ENCODE assay signal across 9 cellular contexts in the genomic region with DNA sequence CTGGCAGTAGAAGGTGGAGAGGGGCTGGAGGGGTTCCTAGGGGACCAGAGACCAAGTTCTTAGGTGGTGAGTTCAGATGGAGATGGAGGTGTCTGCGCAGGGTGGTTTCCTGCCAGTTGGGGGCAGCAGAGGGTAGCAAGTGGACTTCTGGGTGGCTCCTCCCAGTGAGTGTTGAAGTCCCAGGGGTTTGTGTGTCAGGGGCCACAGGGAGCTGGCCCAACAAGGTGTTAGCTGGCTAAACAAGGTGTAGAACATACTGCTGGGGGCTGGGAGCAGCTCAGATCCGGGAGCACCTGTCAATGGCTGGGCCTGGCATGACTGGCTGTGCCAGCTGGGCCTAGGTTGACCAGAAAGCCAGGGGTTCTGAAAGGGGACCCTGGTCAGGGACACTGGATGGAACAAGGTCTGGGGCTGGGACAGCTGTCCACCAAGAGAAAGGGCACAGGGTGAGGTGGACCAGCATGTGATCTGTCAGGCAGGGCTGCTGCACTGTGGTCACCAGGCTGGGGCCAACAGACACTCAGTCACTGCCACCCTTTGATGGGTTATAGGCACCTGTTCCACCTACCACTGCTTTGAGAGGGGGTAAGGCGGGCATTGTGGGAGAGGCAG. TPM values are rescaled to one million over a fixed set of nuclear protein-coding genes. Genes with fewer than 3 reads are reported as not detected.
A peak's percentile ranks its signal among the peaks of the same experiment; 100 is the strongest.
DNase-seq lines count a peak whose midpoint lies in the region; ATAC-seq and TF ChIP-seq lines count a peak whose summit lies in the region.
"Had no signal": no experiment of that assay in that cellular context is flagged by ENCODE, and none has a peak within 500 bp of the region (broad histone marks: within the 10 kb centered on the region; RNA-seq: fewer than 3 reads in every experiment).

No MANE protein-coding gene starts in this region.

- H3K9me3 Mint-ChIP-seq in activated CD8-positive, alpha-beta memory T cell treated with anti-CD3 and anti-CD28 coated beads, Interleukin-2, amount 10 ng/mL, durations not matched to agents 7 days and 5 days (ENCODE audit: low read depth), result no peaks in the 10 kb centered on the region
- H3K9me3 Mint-ChIP-seq in naive thymus-derived CD8-positive, alpha-beta T cell, result no peaks in the 10 kb centered on the region

- peaks cover 6% of the 10 kb centered on the region for H3K27me3 Mint-ChIP-seq in activated CD8-positive, alpha-beta memory T cell treated with anti-CD3 and anti-CD28 coated beads, Interleukin-2, amount 10 ng/mL, durations not matched to agents 7 days and 5 days
- peaks cover 5 to 27% (median 8%) of the 10 kb centered on the region in 5 donors for H3K27me3 Mint-ChIP-seq in naive thymus-derived CD8-positive, alpha-beta T cell

- no peak for TF ChIP-seq POLR2A in esophagus muscularis mucosa (IDR thresholded peaks at IDR 0.05; ENCODE audit: low read depth)

- H3K4me3 ChIP-seq in esophagus muscularis mucosa, result no peak overlapping the region
- no peak overlapping the region for H3K4me3 ChIP-seq in thoracic aorta
- H3K4me3 ChIP-seq: BLaER1 had no signal

- H3K27me3 ChIP-seq in esophagus muscularis mucosa (no peaks in the 10 kb centered on the region), thoracic aorta (replicated peaks; ENCODE audit: insufficient read depth) (no peaks in the 10 kb centered on the region)
- H3K27me3 ChIP-seq: BLaER1 had no signal

- no peaks in the 10 kb centered on the region for H3K36me3 Mint-ChIP-seq in activated CD8-positive, alpha-beta memory T cell treated with anti-CD3 and anti-CD28 coated beads, Interleukin-2, amount 10 ng/mL, durations not matched to agents 7 days and 5 days
- H3K36me3 Mint-ChIP-seq in naive thymus-derived CD8-positive, alpha-beta T cell, result no peaks in the 10 kb centered on the region

- WGBS in esophagus muscularis mucosa, result 52% methylated on average over 3 of the region's 3 CpGs

- CTCF ChIA-PET in activated CD8-positive, alpha-beta memory T cell treated with anti-CD3 and anti-CD28 coated beads, Interleukin-2, amount 10 ng/mL, durations not matched to agents 7 days and 5 days (lab: Charles Lee), result interaction anchor here (0.6 to 2.6 kb wide), 20 partner anchors 10 to 435 kb away, joined by 3 to 16 read pairs (median 4); no protein-coding TSS in a partner anchor

- peaks cover 26 to 53% (median 36%) of the 10 kb centered on the region in 4 donors for H3K4me1 ChIP-seq in esophagus muscularis mucosa
- H3K4me1 ChIP-seq in thoracic aorta (ENCODE audit: control insufficient read depth in 1 of 2, low read depth in 2 of 2), result peaks cover 0 to 8% of the 10 kb centered on the region in 2 donors

- peaks cover 0 to 8% (median 6%) of the 10 kb centered on the region in 4 donors for H3K36me3 ChIP-seq in esophagus muscularis mucosa
- no peaks in the 10 kb centered on the region for H3K36me3 ChIP-seq in thoracic aorta
- H3K36me3 ChIP-seq: BLaER1 had no signal

- H3K27ac ChIP-seq in esophagus muscularis mucosa (replicated peaks in 1 of 4) (peak overlapping the region in 1 of 4 donors; percentile 47), thoracic aorta (no peak overlapping the region)
- H3K27ac ChIP-seq: BLaER1 had no signal

- intact Hi-C loops in esophagus muscularis mucosa (cut with DNase I), result loop anchor here (2.0 to 5.0 kb wide), 3 partner anchors 135 to 306 kb away; no protein-coding TSS in a partner anchor

- peak; percentile 73 for ATAC-seq in HG02642 (IDR thresholded peaks at IDR 0.05; ENCODE audit: poor library complexity, unreplicated experiment)
- peak; percentile 90 for ATAC-seq in activated CD8-positive, alpha-beta memory T cell treated with anti-CD3 and anti-CD28 coated beads, Interleukin-2, amount 10 ng/mL, durations not matched to agents 7 days and 5 days
- peak in 1 of 2 donors; percentile 56 for ATAC-seq in naive thymus-derived CD8-positive, alpha-beta T cell
- no peak for ATAC-seq in thoracic aorta (ENCODE audit: insufficient number of reproducible peaks, low FRiP score, low read depth)

- no peaks in the 10 kb centered on the region for H3K4me1 Mint-ChIP-seq in activated CD8-positive, alpha-beta memory T cell treated with anti-CD3 and anti-CD28 coated beads, Interleukin-2, amount 10 ng/mL, durations not matched to agents 7 days and 5 days
- no peaks in the 10 kb centered on the region for H3K4me1 Mint-ChIP-seq in naive thymus-derived CD8-positive, alpha-beta T cell

- DNase-seq in NCI-H146 (lab: John Stamatoyannopoulos, UW) (peak; percentile 38), NCI-H146 treated with DMSO at 0.1 percent for 48 hours (lab: John Stamatoyannopoulos, UW; ENCODE audit: unreplicated experiment) (no peak), NCI-H526 treated with DMSO at 0.1 percent for 48 hours (lab: John Stamatoyannopoulos, UW) (peak; percentile 16), esophagus muscularis mucosa (ENCODE audit: extremely low spot score) (no peak), thoracic aorta (ENCODE audit: low spot score) (peak; percentile 46)
- DNase-seq in activated CD8-positive, alpha-beta memory T cell treated with anti-CD3 and anti-CD28 coated beads, Interleukin-2, amount 10 ng/mL, durations not matched to agents 7 days and 5 days, result peak; percentile 83
- peak; percentile 11 to 68 (median 35) for DNase-seq in naive thymus-derived CD8-positive, alpha-beta T cell

- no peak for TF ChIP-seq EP300 in esophagus muscularis mucosa (IDR thresholded peaks at IDR 0.05)

- H3K9me3 ChIP-seq in esophagus muscularis mucosa (no peaks in the 10 kb centered on the region), thoracic aorta (no peaks in the 10 kb centered on the region)
- H3K9me3 ChIP-seq: BLaER1 had no signal

- POLR2A ChIA-PET in naive thymus-derived CD8-positive, alpha-beta T cell (lab: Charles Lee), result no interaction called here

- TF ChIP-seq CTCF in esophagus muscularis mucosa (IDR thresholded peaks at IDR 0.05) (peak; percentile 75 to 90 (median 80)), thoracic aorta (IDR thresholded peaks at IDR 0.05) (peak; percentile 83)

- H3K27ac Mint-ChIP-seq in activated CD8-positive, alpha-beta memory T cell treated with anti-CD3 and anti-CD28 coated beads, Interleukin-2, amount 10 ng/mL, durations not matched to agents 7 days and 5 days, result no peak overlapping the region
- no peak overlapping the region for H3K27ac Mint-ChIP-seq in naive thymus-derived CD8-positive, alpha-beta T cell

- H3K4me3 Mint-ChIP-seq in activated CD8-positive, alpha-beta memory T cell treated with anti-CD3 and anti-CD28 coated beads, Interleukin-2, amount 10 ng/mL, durations not matched to agents 7 days and 5 days, result no peak overlapping the region
- H3K4me3 Mint-ChIP-seq in naive thymus-derived CD8-positive, alpha-beta T cell, result no peak overlapping the region

RNA-seq across cellular contexts. Expression of a gene that starts 35.6 kb away (rescaled TPM):
- under 1 TPM; 0.07 to 0.18 TPM for total RNA-seq in activated CD8-positive, alpha-beta memory T cell treated with anti-CD3 and anti-CD28 coated beads, Interleukin-2, amount 10 ng/mL, durations not matched to agents 7 days and 5 days
- total RNA-seq in esophagus muscularis mucosa, result 100 to 1,000 TPM in 1 of 4 donors, 10 to 100 TPM in 3; 41.7 to 102 (median 62.4) TPM
- not detected for total RNA-seq in naive thymus-derived CD8-positive, alpha-beta T cell
- polyA plus RNA-seq in naive thymus-derived CD8-positive, alpha-beta T cell, result not detected
- 100 to 1,000 TPM in 1 of 2 donors, 10 to 100 TPM in 1; 87.4 to 104 TPM for total RNA-seq in thoracic aorta

Comparison
In these comparisons a context has a peak if more than half of its experiments do, and no peak if none do; other contexts are left out.
1. DNase-seq: peak in NCI-H146 (single experiment), NCI-H526 treated with DMSO at 0.1 percent for 48 hours (single experiment), activated CD8-positive, alpha-beta memory T cell treated with anti-CD3 and anti-CD28 coated beads, Interleukin-2, amount 10 ng/mL, durations not matched to agents 7 days and 5 days (single experiment), naive thymus-derived CD8-positive, alpha-beta T cell (10 of 10) and thoracic aorta (single experiment); none in NCI-H146 treated with DMSO at 0.1 percent for 48 hours (single experiment) and esophagus muscularis mucosa (single experiment).
2. RNA of a gene that starts 35.6 kb away (total RNA-seq): 87.4 to 104 TPM in thoracic aorta and 41.7 to 102 TPM in esophagus muscularis mucosa; 0.07 to 0.18 TPM in activated CD8-positive, alpha-beta memory T cell treated with anti-CD3 and anti-CD28 coated beads, Interleukin-2, amount 10 ng/mL, durations not matched to agents 7 days and 5 days and not detected in naive thymus-derived CD8-positive, alpha-beta T cell; every median in the first group is over 10 times any median in the second.